ENCODE assay signal across 14 cellular contexts in genomic region chr3:34256021-34256420, GRCh38.
DNase-seq lines count a peak whose midpoint lies in the region; ATAC-seq and TF ChIP-seq lines count a peak whose summit lies in the region.
"Had no signal": no experiment of that assay in that cellular context is flagged by ENCODE, and none has a peak within 500 bp of the region (broad histone marks: within the 10 kb centered on the region; RNA-seq: fewer than 3 reads in every experiment).

No MANE protein-coding gene starts in this region.

- WGBS in endodermal cell (ENCODE audit: insufficient coverage in 1 of 2, insufficient read length in 1 of 2), 2 experiments, result 80 to 100% methylated on average over 1 to 2 of the region's 2 CpGs

- ATAC-seq in HG03159 (IDR thresholded peaks at IDR 0.05; ENCODE audit: unreplicated experiment), result no peak
- ATAC-seq: activated T-helper 17 cell treated with anti-CD3 and anti-CD28 coated beads, Interleukin-2, amount 50 U/mL, for 72 hours had no signal

- DNase-seq in NCI-H1092 treated with DMSO at 0.1 percent for 48 hours (lab: John Stamatoyannopoulos, UW), result peak; percentile 95
- peak; percentile 72 for DNase-seq in NCI-H345 treated with DMSO at 0.1 percent for 48 hours (lab: John Stamatoyannopoulos, UW; ENCODE audit: unreplicated experiment)
- no peak for DNase-seq in endodermal cell
- DNase-seq in uterus, result no peak
- DNase-seq in tibial artery, result no peak
- no peak for DNase-seq in head of caudate nucleus
- DNase-seq: adrenal gland; BE2C; central memory CD4-positive, alpha-beta T cell; hypothalamus; WERI-Rb-1 had no signal

- H3K9me3 ChIP-seq in endodermal cell (ENCODE audit: control insufficient read depth, low read length) (no peaks in the 10 kb centered on the region), uterus (no peaks in the 10 kb centered on the region), tibial artery (no peaks in the 10 kb centered on the region)
- H3K9me3 ChIP-seq: adrenal gland, BE2C had no signal

- H3K9me3 Mint-ChIP-seq in endodermal cell, result no peaks in the 10 kb centered on the region
- H3K9me3 Mint-ChIP-seq: activated T-helper 17 cell treated with anti-CD3 and anti-CD28 coated beads, Interleukin-2, amount 50 U/mL, for 72 hours; mesothelial cell of epicardium had no signal

- no peaks in the 10 kb centered on the region for H3K27me3 Mint-ChIP-seq in endodermal cell (ENCODE audit: insufficient read depth)

- TF ChIP-seq POLR2A in uterus (IDR thresholded peaks at IDR 0.05), result no peak

- H3K9ac ChIP-seq in endodermal cell (ENCODE audit: extremely low read depth, low read length, poor library complexity, severe bottlenecking), result no peak overlapping the region

- intact Hi-C loops in uterus (cut with DNase I; ENCODE audit: low total_unique reads) (no loop called here), tibial artery (cut with DNase I; ENCODE audit: low total_unique reads) (no loop called here), head of caudate nucleus (cut with DNase I) (no loop called here)

- TF ChIP-seq CTCF in endodermal cell (conservative IDR thresholded peaks at IDR 0.05) (no peak), uterus (IDR thresholded peaks at IDR 0.05) (no peak), tibial artery (IDR thresholded peaks at IDR 0.05) (no peak)

- H3K36me3 ChIP-seq in endodermal cell (ENCODE audit: control insufficient read depth, insufficient read depth, low read length), result no peaks in the 10 kb centered on the region
- H3K36me3 ChIP-seq in uterus, result no peaks in the 10 kb centered on the region
- no peaks in the 10 kb centered on the region for H3K36me3 ChIP-seq in tibial artery
- H3K36me3 ChIP-seq: adrenal gland, BE2C, WERI-Rb-1 had no signal

- H3K4me3 Mint-ChIP-seq in endodermal cell, result no peak overlapping the region
- H3K4me3 Mint-ChIP-seq: activated T-helper 17 cell treated with anti-CD3 and anti-CD28 coated beads, Interleukin-2, amount 50 U/mL, for 72 hours; mesothelial cell of epicardium had no signal

- H3K4me3 ChIP-seq in endodermal cell (ENCODE audit: low read length), result no peak overlapping the region
- no peak overlapping the region for H3K4me3 ChIP-seq in uterus
- H3K4me3 ChIP-seq in tibial artery, result no peak overlapping the region
- H3K4me3 ChIP-seq: adrenal gland had no signal

- H3K4me1 ChIP-seq in endodermal cell (ENCODE audit: control insufficient read depth, insufficient read depth, low read length) (peaks cover 14% of the 10 kb centered on the region), uterus (peaks cover 0 to under 1% of the 10 kb centered on the region in 2 donors), tibial artery (peaks cover 0 to 34% (median 21%) of the 10 kb centered on the region in 4 donors)
- H3K4me1 ChIP-seq: adrenal gland, BE2C had no signal

- peak overlapping the region; percentile 12 for H3K27ac Mint-ChIP-seq in endodermal cell
- H3K27ac Mint-ChIP-seq: activated T-helper 17 cell treated with anti-CD3 and anti-CD28 coated beads, Interleukin-2, amount 50 U/mL, for 72 hours; mesothelial cell of epicardium had no signal

- H3K36me3 Mint-ChIP-seq in endodermal cell (ENCODE audit: low read depth), result no peaks in the 10 kb centered on the region
- H3K36me3 Mint-ChIP-seq: mesothelial cell of epicardium had no signal

- H3K27ac ChIP-seq in endodermal cell (ENCODE audit: low read depth, low read length) (no peak overlapping the region), uterus (peak overlapping the region; percentile 9 to 54), tibial artery (no peak overlapping the region)
- H3K27ac ChIP-seq: adrenal gland, WERI-Rb-1 had no signal

- H3K4me1 Mint-ChIP-seq in endodermal cell, result peaks cover 69% of the 10 kb centered on the region
- H3K4me1 Mint-ChIP-seq: activated T-helper 17 cell treated with anti-CD3 and anti-CD28 coated beads, Interleukin-2, amount 50 U/mL, for 72 hours had no signal

- no peaks in the 10 kb centered on the region for H3K27me3 ChIP-seq in endodermal cell (ENCODE audit: control insufficient read depth, insufficient read depth, low read length, poor library complexity, severe bottlenecking)
- no peaks in the 10 kb centered on the region for H3K27me3 ChIP-seq in uterus
- no peaks in the 10 kb centered on the region for H3K27me3 ChIP-seq in tibial artery
- H3K27me3 ChIP-seq: adrenal gland, BE2C had no signal

Comparison
In these comparisons a context has a peak if more than half of its experiments do, and no peak if none do; other contexts are left out.
1. DNase-seq: peak in NCI-H1092 treated with DMSO at 0.1 percent for 48 hours (single experiment) and NCI-H345 treated with DMSO at 0.1 percent for 48 hours (single experiment); none in endodermal cell (single experiment), uterus (0 of 2), tibial artery (0 of 2) and head of caudate nucleus (0 of 42).
2. H3K27ac ChIP-seq: peak in uterus (2 of 2); none in endodermal cell (single experiment) and tibial artery (0 of 2).